Comparison of ENCODE assay signal across 8 cellular contexts in genomic region chr18:59056706-59057492, GRCh38.
A peak's percentile ranks its signal among the peaks of the same experiment; 100 is the strongest.
DNase-seq lines count a peak whose midpoint lies in the region; ATAC-seq and TF ChIP-seq lines count a peak whose summit lies in the region.

No MANE protein-coding gene starts in this region.

- H3K4me1 ChIP-seq in cardiac muscle cell (ENCODE audit: low read depth) (peaks cover 3% of the 10 kb centered on the region), psoas muscle (peaks cover 21% of the 10 kb centered on the region)

- H3K4me3 ChIP-seq in cardiac muscle cell (no peak overlapping the region), psoas muscle (no peak overlapping the region)

- DNase-seq in activated gamma-delta T cell treated with Interleukin-2 at 50 U/mL for 16 hours (peak; percentile 25), activated gamma-delta T cell (lab: John Stamatoyannopoulos, UW) (no peak), NOMO-1 (lab: John Stamatoyannopoulos, UW; ENCODE audit: unreplicated experiment in 2 of 2) (peak; percentile 42 to 83), cardiac muscle cell (ENCODE audit: low read depth in 1 of 2, low spot score in 1 of 2) (peak; percentile 75 to 78), psoas muscle (peak; percentile 73 to 85), HT-29 (ENCODE audit: low spot score) (no peak)
- DNase-seq in activated naive CD4-positive, alpha-beta T cell treated with anti-CD3 and anti-CD28 coated beads, Interleukin-2, amount 50 U/mL, for 16 hours = peak; percentile 33

- H3K36me3 ChIP-seq in cardiac muscle cell (no peaks in the 10 kb centered on the region), psoas muscle (ENCODE audit: insufficient read depth in 1 of 2, low read depth in 1 of 2) (no peaks in the 10 kb centered on the region)

- ATAC-seq in HG03439 (IDR thresholded peaks at IDR 0.05; ENCODE audit: unreplicated experiment) (peak; percentile 69), psoas muscle (peak; percentile 74 to 80 (median 79))

- H3K27ac ChIP-seq in cardiac muscle cell (no peak overlapping the region), psoas muscle (no peak overlapping the region)

- TF ChIP-seq CTCF in cardiac muscle cell (IDR thresholded peaks at IDR 0.05; ENCODE audit: low read depth, low read length) (peak; percentile 69), psoas muscle (IDR thresholded peaks at IDR 0.05) (peak; percentile 88)

- H3K27me3 ChIP-seq in cardiac muscle cell (no peaks in the 10 kb centered on the region), psoas muscle (ENCODE audit: insufficient read depth in 3 of 3, low read length in 2 of 3) (no peaks in the 10 kb centered on the region)

- intact Hi-C loops in psoas muscle (cut with DNase I) = loop anchor here in 1 of 2 donors (1.0 to 5.0 kb wide), 2 partner anchors 195 to 276 kb away; partner anchors contain the start of gene ZNF532

- H3K9me3 ChIP-seq in cardiac muscle cell (ENCODE audit: low read depth) = no peaks in the 10 kb centered on the region
- H3K9me3 ChIP-seq in psoas muscle = no peaks in the 10 kb centered on the region

- WGBS in psoas muscle, 3 donors = 66 to 72% (median 66%) methylated on average over 15 of the region's 15 CpGs

Comparison
In these comparisons a context has a peak if more than half of its experiments do, and no peak if none do; other contexts are left out.
1. DNase-seq: peak in activated gamma-delta T cell treated with Interleukin-2 at 50 U/mL for 16 hours (single experiment), NOMO-1 (2 of 2), activated naive CD4-positive, alpha-beta T cell treated with anti-CD3 and anti-CD28 coated beads, Interleukin-2, amount 50 U/mL, for 16 hours (single experiment), cardiac muscle cell (2 of 2) and psoas muscle (2 of 2); none in activated gamma-delta T cell (single experiment) and HT-29 (single experiment).